28 cellular contexts compared by ENCODE assay signal in the genomic region with DNA sequence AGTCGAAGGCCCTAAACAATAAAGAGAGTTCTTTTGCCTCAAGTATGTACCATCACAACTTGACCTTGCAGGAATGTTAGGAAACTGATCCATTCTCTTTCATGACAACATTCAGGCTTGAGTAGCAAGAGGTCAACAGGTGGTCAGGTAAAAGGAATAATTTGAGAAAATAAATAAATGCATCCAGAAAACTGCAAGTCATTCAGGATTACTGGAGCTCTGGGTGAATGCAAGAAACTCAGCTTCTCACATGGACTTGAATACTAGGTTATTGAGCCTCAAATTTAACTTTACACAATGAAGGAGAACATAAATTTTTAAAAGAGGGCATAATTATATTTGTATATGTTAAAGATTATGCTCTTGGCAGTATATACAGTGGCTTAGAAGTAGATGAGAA.
"Had no signal": no experiment of that assay in that cellular context is flagged by ENCODE, and none has a peak within 500 bp of the region (broad histone marks: within the 10 kb centered on the region; RNA-seq: fewer than 3 reads in every experiment).

No MANE protein-coding gene starts in this region.

- H3K36me3 ChIP-seq: neutrophil, prostate gland, thyroid gland, upper lobe of left lung, vagina had no signal

- H3K4me3 ChIP-seq: pancreas, prostate gland, skin epidermis, smooth muscle cell, stomach, thoracic aorta, thyroid gland, tibial nerve, upper lobe of left lung, vagina had no signal

- FAIRE-seq: urothelium cell line had no signal

- DNase-seq: naive B cell; naive thymus-derived CD8-positive, alpha-beta T cell; nephron progenitor cell; nucleus accumbens; pancreas; retina; right cardiac atrium; stimulated activated CD4-positive, alpha-beta T cell treated with anti-CD3 and anti-CD28 coated beads, Interleukin-15, amount 100 ng/mL, for 24 hours; stimulated activated CD4-positive, alpha-beta T cell treated with anti-CD3 and anti-CD28 coated beads, Interleukin-2, amount 100 ng/mL, for 24 hours; stimulated activated CD4-positive, alpha-beta T cell treated with anti-CD3 and anti-CD28 coated beads, Interleukin-2, amount 100 ng/mL, for 48 hours; stimulated activated CD4-positive, alpha-beta T cell treated with anti-CD3 and anti-CD28 coated beads, Interleukin-4, amount 100 ng/mL, for 24 hours; stimulated activated naive B cell treated with anti-CD40 and anti-IgM and Interleukin-4, amounts not matched to agents 10 μg/mL and 1 μg/mL and 100 μg/mL, for 72 hours; stimulated activated naive CD4-positive, alpha-beta T cell treated with Interleukin-2 at 50 U/mL for 16 hours; stomach; thyroid gland; trophoblast cell; upper lobe of left lung had no signal

- H3K27me3 ChIP-seq: neutrophil, pancreas, stomach, thyroid gland, tibial nerve, upper lobe of left lung, vagina had no signal

- H3K9me3 ChIP-seq: neutrophil, pancreas, prostate gland, stomach, thoracic aorta, thyroid gland, tibial nerve, upper lobe of left lung, vagina had no signal

- ATAC-seq: naive thymus-derived CD8-positive, alpha-beta T cell; natural killer cell treated with Interleukin-12 subunit alpha and Interleukin-12 subunit beta and Interleukin-15 and Interleukin-18, amount 100 ng/mL, for 72 hours; pancreas; right cardiac atrium; sciatic nerve; stimulated activated effector memory CD8-positive, alpha-beta T cell treated with anti-CD3 and anti-CD28 coated beads, Interleukin-12 subunit alpha, Interleukin-12 subunit beta, amount 100 ng/mL, for 72 hours; stimulated activated naive B cell treated with anti-CD40 and anti-IgM and Interleukin-4, amounts not matched to agents 10 μg/mL and 1 μg/mL and 100 μg/mL, for 72 hours had no signal

- H3K4me1 ChIP-seq: prostate gland, upper lobe of left lung, vagina had no signal

- H3K27ac ChIP-seq: neutrophil, pancreas, prostate gland, skin epidermis, stomach, thoracic aorta, thyroid gland, tibial nerve, upper lobe of left lung, vagina had no signal

- H3K4me2 ChIP-seq: smooth muscle cell had no signal
